ENCODE assay signal across 8 cellular contexts in genomic region chr4:159101983-159102622, GRCh38. TPM values are rescaled to one million over a fixed set of nuclear protein-coding genes. Genes with fewer than 3 reads are reported as not detected.
DNase-seq lines count a peak whose midpoint lies in the region; ATAC-seq lines count a peak whose summit lies in the region.

No MANE protein-coding gene starts in this region.

- peaks cover 7% of the 10 kb centered on the region for H3K27me3 ChIP-seq in thymus (ENCODE audit: control insufficient read depth, insufficient read depth)

- ATAC-seq in HG03521 (IDR thresholded peaks at IDR 0.05; ENCODE audit: unreplicated experiment) (no peak), GM18861 (IDR thresholded peaks at IDR 0.05; ENCODE audit: unreplicated experiment) (no peak)

- H3K4me3 Mint-ChIP-seq in T-helper 2 cell treated with Interferon-gamma antibody and Interleukin-4, amounts not matched to agents 5 μg/mL and 100 μg/mL, for 36 hours: peak overlapping the region; percentile 84
- H3K4me3 Mint-ChIP-seq in activated naive CD8-positive, alpha-beta T cell: peak overlapping the region; percentile 87
- peak overlapping the region; percentile 81 to 91 (median 85) for H3K4me3 Mint-ChIP-seq in immature natural killer cell

- no peaks in the 10 kb centered on the region for H3K9me3 ChIP-seq in thymus (ENCODE audit: control insufficient read depth)

- H3K4me1 ChIP-seq in thymus (ENCODE audit: control insufficient read depth, insufficient read depth, low read length): peaks cover 16% of the 10 kb centered on the region

- H3K4me1 Mint-ChIP-seq in T-helper 2 cell treated with Interferon-gamma antibody and Interleukin-4, amounts not matched to agents 5 μg/mL and 100 μg/mL, for 36 hours (ENCODE audit: low read depth): peaks cover 51% of the 10 kb centered on the region
- H3K4me1 Mint-ChIP-seq in activated naive CD8-positive, alpha-beta T cell (ENCODE audit: low read depth): peaks cover 42% of the 10 kb centered on the region
- peaks cover 34 to 40% of the 10 kb centered on the region in 2 donors for H3K4me1 Mint-ChIP-seq in immature natural killer cell

- peak overlapping the region; percentile 74 for H3K27ac Mint-ChIP-seq in T-helper 2 cell treated with Interferon-gamma antibody and Interleukin-4, amounts not matched to agents 5 μg/mL and 100 μg/mL, for 36 hours
- H3K27ac Mint-ChIP-seq in activated naive CD8-positive, alpha-beta T cell: peak overlapping the region; percentile 70
- peak overlapping the region; percentile 53 to 94 (median 86) for H3K27ac Mint-ChIP-seq in immature natural killer cell

- H3K9me3 Mint-ChIP-seq in T-helper 2 cell treated with Interferon-gamma antibody and Interleukin-4, amounts not matched to agents 5 μg/mL and 100 μg/mL, for 36 hours: no peaks in the 10 kb centered on the region
- H3K9me3 Mint-ChIP-seq in activated naive CD8-positive, alpha-beta T cell (ENCODE audit: low read depth): no peaks in the 10 kb centered on the region
- no peaks in the 10 kb centered on the region for H3K9me3 Mint-ChIP-seq in immature natural killer cell

- no peaks in the 10 kb centered on the region for H3K36me3 ChIP-seq in thymus (ENCODE audit: control insufficient read depth, insufficient read depth)

- no peak for DNase-seq in T-helper 2 cell treated with Interferon-gamma antibody and Interleukin-4, amounts not matched to agents 5 μg/mL and 100 μg/mL, for 36 hours (ENCODE audit: low spot score)
- DNase-seq in T-helper 2 cell: no peak
- DNase-seq in immature natural killer cell: peak in 2 of 3 donors; percentile 9 to 13
- no peak for DNase-seq in RKO (ENCODE audit: low spot score)

- peaks cover 2% of the 10 kb centered on the region for H3K36me3 Mint-ChIP-seq in T-helper 2 cell treated with Interferon-gamma antibody and Interleukin-4, amounts not matched to agents 5 μg/mL and 100 μg/mL, for 36 hours (ENCODE audit: low read depth)
- no peaks in the 10 kb centered on the region for H3K36me3 Mint-ChIP-seq in activated naive CD8-positive, alpha-beta T cell
- no peaks in the 10 kb centered on the region for H3K36me3 Mint-ChIP-seq in immature natural killer cell

- H3K4me3 ChIP-seq in thymus (ENCODE audit: low read length): peak overlapping the region; percentile 96

- H3K27me3 Mint-ChIP-seq in T-helper 2 cell treated with Interferon-gamma antibody and Interleukin-4, amounts not matched to agents 5 μg/mL and 100 μg/mL, for 36 hours (ENCODE audit: low read depth): peaks cover 33% of the 10 kb centered on the region
- H3K27me3 Mint-ChIP-seq in activated naive CD8-positive, alpha-beta T cell: no peaks in the 10 kb centered on the region
- peaks cover 18 to 22% (median 21%) of the 10 kb centered on the region in 3 donors for H3K27me3 Mint-ChIP-seq in immature natural killer cell (ENCODE audit: low read depth in 3 of 3)

- WGBS in thymus: 54% methylated on average over 14 of the region's 14 CpGs

- peak overlapping the region; percentile 37 for H3K27ac ChIP-seq in thymus (ENCODE audit: low read depth)

RNA-seq across cellular contexts. Expression of gene RAPGEF2, which starts 0.8 kb away (rescaled TPM):
- polyA plus RNA-seq in immature natural killer cell (1 to 10 TPM in 1 of 3 donors, under 1 TPM in 2; 0.22 to 1.7 (median 0.46) TPM), thymus (7.9 TPM)

Comparison
In these comparisons a context has a peak if more than half of its experiments do, and no peak if none do; other contexts are left out.
1. DNase-seq: peak in immature natural killer cell (2 of 3); none in T-helper 2 cell treated with Interferon-gamma antibody and Interleukin-4, amounts not matched to agents 5 μg/mL and 100 μg/mL, for 36 hours (single experiment), T-helper 2 cell (0 of 5) and RKO (single experiment).
2. Peak in every context shown above with its lines, with median percentiles within 50 percentile points of each other: H3K27ac Mint-ChIP-seq and H3K4me3 Mint-ChIP-seq.